22 cellular contexts compared by ENCODE assay signal in genomic region chr22:23110190-23110921, GRCh38. TPM values are rescaled to one million over a fixed set of nuclear protein-coding genes. Genes with fewer than 3 reads are reported as not detected.
DNase-seq lines count a peak whose midpoint lies in the region; ATAC-seq, FAIRE-seq and TF ChIP-seq lines count a peak whose summit lies in the region.
"Had no signal": no experiment of that assay in that cellular context is flagged by ENCODE, and none has a peak within 500 bp of the region (broad histone marks: within the 10 kb centered on the region; RNA-seq: fewer than 3 reads in every experiment).

No MANE protein-coding gene starts in this region.

- no peaks in the 10 kb centered on the region for H3K36me3 ChIP-seq in psoas muscle (ENCODE audit: insufficient read depth in 1 of 2, low read depth in 1 of 2)
- H3K36me3 ChIP-seq: neutrophil, sigmoid colon, vagina had no signal

- TF ChIP-seq CTCF in psoas muscle (IDR thresholded peaks at IDR 0.05): no peak

- DNase-seq in NCI-H345 (lab: John Stamatoyannopoulos, UW) (peak; percentile 30), NCI-H345 treated with DMSO at 0.1 percent for 48 hours (lab: John Stamatoyannopoulos, UW; ENCODE audit: unreplicated experiment) (no peak), NCI-H69 (lab: John Stamatoyannopoulos, UW) (peak; percentile 92), dermis microvascular lymphatic vessel endothelial cell (ENCODE audit: low read depth in 2 of 2) (peak; percentile 12 to 36), urothelium cell line (ENCODE audit: low spot score) (no peak), psoas muscle (no peak)
- no peak for DNase-seq in stimulated activated naive CD8-positive, alpha-beta T cell treated with anti-CD3 and anti-CD28 coated beads, Interleukin-15, amount 100 ng/mL, for 72 hours
- DNase-seq: ACHN; activated CD4-positive, alpha-beta T cell treated with anti-CD3 and anti-CD28 coated beads for 48 hours; activated naive CD8-positive, alpha-beta T cell treated with anti-CD3 and anti-CD28 coated beads for 36 hours; KG1; mesenchymal stem cell; sigmoid colon; stimulated activated naive B cell treated with anti-CD40 and anti-IgM and Interleukin-4, amounts not matched to agents 10 μg/mL and 1 μg/mL and 100 μg/mL, for 72 hours; T1000 had no signal

- H3K9me3 Mint-ChIP-seq in stimulated activated naive CD8-positive, alpha-beta T cell treated with anti-CD3 and anti-CD28 coated beads, Interleukin-15, amount 100 ng/mL, for 72 hours: no peaks in the 10 kb centered on the region
- H3K9me3 Mint-ChIP-seq: activated naive CD8-positive, alpha-beta T cell treated with anti-CD3 and anti-CD28 coated beads for 36 hours; stimulated activated naive B cell treated with anti-CD40 and anti-IgM and Interleukin-4, amounts not matched to agents 10 μg/mL and 1 μg/mL and 100 μg/mL, for 72 hours had no signal

- no peaks in the 10 kb centered on the region for H3K9me3 ChIP-seq in psoas muscle
- H3K9me3 ChIP-seq: gastroesophageal sphincter, neutrophil, sigmoid colon, vagina had no signal

- intact Hi-C loops in psoas muscle (cut with DNase I): no loop called here

- no peaks in the 10 kb centered on the region for H3K4me1 Mint-ChIP-seq in stimulated activated naive CD8-positive, alpha-beta T cell treated with anti-CD3 and anti-CD28 coated beads, Interleukin-15, amount 100 ng/mL, for 72 hours
- H3K4me1 Mint-ChIP-seq: activated naive CD8-positive, alpha-beta T cell treated with anti-CD3 and anti-CD28 coated beads for 36 hours had no signal

- WGBS in psoas muscle, 3 donors: 66 to 81% (median 69%) methylated on average over 10 of the region's 10 CpGs

- no peaks in the 10 kb centered on the region for H3K27me3 Mint-ChIP-seq in stimulated activated naive CD8-positive, alpha-beta T cell treated with anti-CD3 and anti-CD28 coated beads, Interleukin-15, amount 100 ng/mL, for 72 hours
- H3K27me3 Mint-ChIP-seq: activated naive CD8-positive, alpha-beta T cell treated with anti-CD3 and anti-CD28 coated beads for 36 hours; stimulated activated naive B cell treated with anti-CD40 and anti-IgM and Interleukin-4, amounts not matched to agents 10 μg/mL and 1 μg/mL and 100 μg/mL, for 72 hours had no signal

- ATAC-seq in HG03342 (IDR thresholded peaks at IDR 0.05; ENCODE audit: unreplicated experiment) (no peak), psoas muscle (no peak)
- ATAC-seq in stimulated activated naive CD8-positive, alpha-beta T cell treated with anti-CD3 and anti-CD28 coated beads, Interleukin-15, amount 100 ng/mL, for 72 hours: no peak
- ATAC-seq: gastroesophageal sphincter; stimulated activated naive B cell treated with anti-CD40 and anti-IgM and Interleukin-4, amounts not matched to agents 10 μg/mL and 1 μg/mL and 100 μg/mL, for 72 hours had no signal

- H3K4me3 ChIP-seq in psoas muscle: no peak overlapping the region
- H3K4me3 ChIP-seq: gastroesophageal sphincter, sigmoid colon, vagina had no signal

- no peaks in the 10 kb centered on the region for H3K4me1 ChIP-seq in psoas muscle
- H3K4me1 ChIP-seq: vagina had no signal

- peaks cover 0 to 7% (median 0%) of the 10 kb centered on the region in 3 donors for H3K27me3 ChIP-seq in psoas muscle (ENCODE audit: insufficient read depth in 3 of 3, low read length in 2 of 3)
- H3K27me3 ChIP-seq: gastroesophageal sphincter, neutrophil, sigmoid colon, vagina had no signal

- H3K27ac Mint-ChIP-seq in stimulated activated naive CD8-positive, alpha-beta T cell treated with anti-CD3 and anti-CD28 coated beads, Interleukin-15, amount 100 ng/mL, for 72 hours: peak overlapping the region in 1 of 2 donors; percentile 48

- no peak overlapping the region for H3K27ac ChIP-seq in psoas muscle
- H3K27ac ChIP-seq: gastroesophageal sphincter, HL-60, neutrophil, sigmoid colon, vagina had no signal

- no peak overlapping the region for H3K4me3 Mint-ChIP-seq in stimulated activated naive CD8-positive, alpha-beta T cell treated with anti-CD3 and anti-CD28 coated beads, Interleukin-15, amount 100 ng/mL, for 72 hours
- H3K4me3 Mint-ChIP-seq: activated naive CD8-positive, alpha-beta T cell treated with anti-CD3 and anti-CD28 coated beads for 36 hours; stimulated activated naive B cell treated with anti-CD40 and anti-IgM and Interleukin-4, amounts not matched to agents 10 μg/mL and 1 μg/mL and 100 μg/mL, for 72 hours had no signal

- peak; percentile 58 for FAIRE-seq in urothelium cell line (lab: Jason Lieb, UNC)
- FAIRE-seq: bronchial epithelial cell had no signal

RNA-seq across cellular contexts. Expression of gene RSPH14, which starts 31.4 kb away (rescaled TPM):
- total RNA-seq in dermis microvascular lymphatic vessel endothelial cell: under 0.01 and 0.13 TPM in 2 replicates
- not detected for total RNA-seq in psoas muscle
- not detected for polyA plus RNA-seq in psoas muscle
- total RNA-seq: bronchial epithelial cell, NCI-H460, vagina had no signal

RNA-seq across cellular contexts. Expression of gene RAB36, which starts 34.9 kb away (rescaled TPM):
- total RNA-seq in dermis microvascular lymphatic vessel endothelial cell (0.51 and 0.77 TPM in 2 replicates), psoas muscle (under 1 TPM; 0.22 to 0.56 (median 0.25) TPM)
- under 1 TPM in 2 of 3 donors, not detected in 1; 0.05 to 0.08 TPM for polyA plus RNA-seq in psoas muscle

RNA-seq across cellular contexts. Expression of gene GNAZ, which starts 40.0 kb away (rescaled TPM):
- total RNA-seq in dermis microvascular lymphatic vessel endothelial cell: 0.38 and 0.51 TPM in 2 replicates
- total RNA-seq in psoas muscle: 1 to 10 TPM; 1.5 to 3.9 (median 1.9) TPM
- polyA plus RNA-seq in psoas muscle: 1 to 10 TPM in 2 of 3 donors, under 1 TPM in 1; 0.99 to 2.2 (median 1.6) TPM

Comparison
In these comparisons a context has a peak if more than half of its experiments do, and no peak if none do; other contexts are left out.
1. DNase-seq: peak in NCI-H345 (single experiment), NCI-H69 (single experiment) and dermis microvascular lymphatic vessel endothelial cell (2 of 2); none in NCI-H345 treated with DMSO at 0.1 percent for 48 hours (single experiment), urothelium cell line (single experiment), psoas muscle (0 of 2) and stimulated activated naive CD8-positive, alpha-beta T cell treated with anti-CD3 and anti-CD28 coated beads, Interleukin-15, amount 100 ng/mL, for 72 hours (0 of 2).